1 cellular context compared by ENCODE assay signal in genomic region chr14:36700656-36701055, GRCh38.
TF ChIP-seq lines count a peak whose summit lies in the region.

No MANE protein-coding gene starts in this region.

TF ChIP-seq in SK-N-SH, 30 proteins besides CTCF, POLR2A, EP300 and RAD21 (continued from another document):
- no peak for TF ChIP-seq ZBTB33 (IDR thresholded peaks at IDR 0.05; ENCODE audit: borderline replicate concordance, low read depth)
TF ChIP-seq in SK-N-SH: peak in this region for 0.
